ENCODE assay signal across 34 cellular contexts in genomic region chr2:120357768-120358167, GRCh38. TPM values are rescaled to one million over a fixed set of nuclear protein-coding genes. Genes with fewer than 3 reads are reported as not detected.
"Had no signal": no experiment of that assay in that cellular context is flagged by ENCODE, and none has a peak within 500 bp of the region (broad histone marks: within the 10 kb centered on the region; RNA-seq: fewer than 3 reads in every experiment).

No MANE protein-coding gene starts in this region.

- H3K4me3 ChIP-seq: adrenal gland, breast epithelium, cardiac muscle cell, colonic mucosa, dorsolateral prefrontal cortex had no signal

- H3K36me3 ChIP-seq: adrenal gland, breast epithelium, cardiac muscle cell, colonic mucosa, WERI-Rb-1 had no signal

- H3K4me1 ChIP-seq: adrenal gland, breast epithelium, colonic mucosa had no signal

- H3K27ac Mint-ChIP-seq: activated B cell treated with CpG ODN at 0.5 μM for 24 hours; activated CD8-positive, alpha-beta T cell treated with anti-CD3 and anti-CD28 coated beads for 36 hours; activated naive CD4-positive, alpha-beta T cell treated with anti-CD3 and anti-CD28 coated beads for 36 hours; activated naive CD4-positive, alpha-beta T cell treated with anti-CD3 and anti-CD28 coated beads, Interleukin-2, amount 50 U/mL, for 24 hours; activated naive CD8-positive, alpha-beta T cell treated with anti-CD3 and anti-CD28 coated beads for 36 hours; activated naive CD8-positive, alpha-beta T cell treated with anti-CD3 and anti-CD28 coated beads, Interleukin-2, amount 50 U/mL, for 24 hours; activated T-helper 2 cell treated with anti-CD3 and anti-CD28 coated beads, Interferon-gamma antibody, Interleukin-2, Interleukin-4, amounts not matched to agents 10 μg/mL and 5 μg/mL and 100 μg/mL, durations not matched to agents 14 hours and 24 hours and 36 hours; dendritic cell treated with granulocyte-macrophage colony-stimulating factor and Interleukin-4, amounts not matched to agents 40 ng/mL and 50 ng/mL, for 4 days; endodermal cell; T-helper 1 cell treated with Interleukin-12 subunit alpha and Interleukin-12 subunit beta and Interleukin-4 antibody, amounts not matched to agents 30 μg/mL and 1 μg/mL, for 36 hours; T-helper 2 cell treated with Interferon-gamma antibody and Interleukin-4, amounts not matched to agents 5 μg/mL and 100 μg/mL, for 36 hours had no signal

- H3K27ac ChIP-seq: adrenal gland, breast epithelium, cardiac muscle cell, colonic mucosa, dorsolateral prefrontal cortex, WERI-Rb-1 had no signal

- H3K27me3 Mint-ChIP-seq: activated CD8-positive, alpha-beta T cell treated with anti-CD3 and anti-CD28 coated beads for 36 hours; activated naive CD8-positive, alpha-beta T cell treated with anti-CD3 and anti-CD28 coated beads, Interleukin-2, amount 50 U/mL, for 24 hours had no signal

- H3K4me1 Mint-ChIP-seq: activated naive CD4-positive, alpha-beta T cell treated with anti-CD3 and anti-CD28 coated beads, Interleukin-2, amount 50 U/mL, for 24 hours; activated naive CD8-positive, alpha-beta T cell treated with anti-CD3 and anti-CD28 coated beads for 36 hours; activated naive CD8-positive, alpha-beta T cell treated with anti-CD3 and anti-CD28 coated beads, Interleukin-2, amount 50 U/mL, for 24 hours had no signal

- H3K36me3 Mint-ChIP-seq: activated naive CD4-positive, alpha-beta T cell treated with anti-CD3 and anti-CD28 coated beads, Interleukin-2, amount 50 U/mL, for 24 hours; activated naive CD8-positive, alpha-beta T cell treated with anti-CD3 and anti-CD28 coated beads for 36 hours; brain had no signal

- H3K4me3 Mint-ChIP-seq: activated B cell treated with CpG ODN at 0.5 μM for 24 hours; activated CD8-positive, alpha-beta T cell treated with anti-CD3 and anti-CD28 coated beads for 36 hours; activated naive CD4-positive, alpha-beta T cell treated with anti-CD3 and anti-CD28 coated beads for 36 hours; activated naive CD4-positive, alpha-beta T cell treated with anti-CD3 and anti-CD28 coated beads, Interleukin-2, amount 50 U/mL, for 24 hours; activated naive CD8-positive, alpha-beta T cell treated with anti-CD3 and anti-CD28 coated beads for 36 hours; activated naive CD8-positive, alpha-beta T cell treated with anti-CD3 and anti-CD28 coated beads, Interleukin-2, amount 50 U/mL, for 24 hours; activated T-cell treated with anti-CD3 and anti-CD28 coated beads, Interleukin-2, amount 50 U/mL, for 4 hours; brain; dendritic cell treated with granulocyte-macrophage colony-stimulating factor and Interleukin-4, amounts not matched to agents 40 ng/mL and 50 ng/mL, for 4 days; endodermal cell; T-helper 1 cell treated with Interleukin-12 subunit alpha and Interleukin-12 subunit beta and Interleukin-4 antibody, amounts not matched to agents 30 μg/mL and 1 μg/mL, for 36 hours; T-helper 2 cell treated with Interferon-gamma antibody and Interleukin-4, amounts not matched to agents 5 μg/mL and 100 μg/mL, for 36 hours had no signal

- H3K9me3 Mint-ChIP-seq: activated B cell treated with CpG ODN at 0.5 μM for 24 hours; activated CD8-positive, alpha-beta T cell treated with anti-CD3 and anti-CD28 coated beads for 36 hours; activated naive CD4-positive, alpha-beta T cell treated with anti-CD3 and anti-CD28 coated beads for 36 hours; activated naive CD4-positive, alpha-beta T cell treated with anti-CD3 and anti-CD28 coated beads, Interleukin-2, amount 50 U/mL, for 24 hours; activated naive CD8-positive, alpha-beta T cell treated with anti-CD3 and anti-CD28 coated beads for 36 hours; activated naive CD8-positive, alpha-beta T cell treated with anti-CD3 and anti-CD28 coated beads, Interleukin-2, amount 50 U/mL, for 24 hours; activated T-cell treated with anti-CD3 and anti-CD28 coated beads, Interleukin-2, amount 50 U/mL, for 4 hours; activated T-helper 2 cell treated with anti-CD3 and anti-CD28 coated beads, Interferon-gamma antibody, Interleukin-2, Interleukin-4, amounts not matched to agents 10 μg/mL and 5 μg/mL and 100 μg/mL, durations not matched to agents 14 hours and 24 hours and 36 hours; dendritic cell treated with granulocyte-macrophage colony-stimulating factor and Interleukin-4, amounts not matched to agents 40 ng/mL and 50 ng/mL, for 4 days; endodermal cell; T-helper 1 cell treated with Interleukin-12 subunit alpha and Interleukin-12 subunit beta and Interleukin-4 antibody, amounts not matched to agents 30 μg/mL and 1 μg/mL, for 36 hours; T-helper 2 cell treated with Interferon-gamma antibody and Interleukin-4, amounts not matched to agents 5 μg/mL and 100 μg/mL, for 36 hours had no signal

- DNase-seq: activated B cell treated with CpG ODN at 0.5 μM for 24 hours; activated CD4-positive, alpha-beta T cell treated with anti-CD3 and anti-CD28 coated beads for 48 hours; activated CD4-positive, alpha-beta T cell treated with anti-CD3 and anti-CD28 coated beads, Interleukin-2, amount 50 U/mL, for 1 hour; activated CD4-positive, alpha-beta T cell treated with anti-CD3 and anti-CD28 coated beads, Interleukin-2, amount 50 U/mL, for 48 hours; activated CD8-positive, alpha-beta memory T cell treated with anti-CD3 and anti-CD28 coated beads for 24 hours; activated CD8-positive, alpha-beta T cell treated with anti-CD3 and anti-CD28 coated beads for 36 hours; activated effector memory CD4-positive, alpha-beta T cell treated with anti-CD3 and anti-CD28 coated beads, Interleukin-2, amount 50 U/mL, for 16 hours; activated naive CD4-positive, alpha-beta T cell treated with anti-CD3 and anti-CD28 coated beads for 36 hours; activated naive CD8-positive, alpha-beta T cell treated with anti-CD3 and anti-CD28 coated beads for 36 hours; activated naive CD8-positive, alpha-beta T cell treated with anti-CD3 and anti-CD28 coated beads, Interleukin-2, amount 50 U/mL, for 24 hours; activated T-cell treated with anti-CD3 and anti-CD28 coated beads, Interleukin-2, amount 50 U/mL, for 4 hours; adrenal gland; amygdala; aorta; central memory CD4-positive, alpha-beta T cell; cerebellar nuclear complex; colonic mucosa; dorsolateral prefrontal cortex; effector memory CD4-positive, alpha-beta T cell; endodermal cell; foreskin fibroblast; head of caudate nucleus; T1000; WERI-Rb-1 had no signal

- H3K27me3 ChIP-seq: adrenal gland, breast epithelium, colonic mucosa had no signal

- ATAC-seq: activated CD4-positive, CD25-positive, alpha-beta regulatory T cell treated with anti-CD3 and anti-CD28 coated beads, Interleukin-2, amount 50 U/mL, for 24 hours; activated CD8-positive, alpha-beta T cell treated with anti-CD3 and anti-CD28 coated beads for 36 hours; activated naive CD8-positive, alpha-beta T cell treated with anti-CD3 and anti-CD28 coated beads, Interleukin-2, amount 50 U/mL, for 24 hours; activated T-cell treated with anti-CD3 and anti-CD28 coated beads, Interleukin-2, amount 50 U/mL, for 4 hours; esophagus mucosa had no signal

- H3K9me3 ChIP-seq: adrenal gland, breast epithelium, colonic mucosa had no signal

RNA-seq across cellular contexts. Expression of gene INHBB, which starts 11.8 kb away (rescaled TPM):
- total RNA-seq: activated B cell treated with CpG ODN at 0.5 μM for 24 hours; activated CD8-positive, alpha-beta T cell treated with anti-CD3 and anti-CD28 coated beads for 36 hours; activated naive CD4-positive, alpha-beta T cell treated with anti-CD3 and anti-CD28 coated beads for 36 hours; activated naive CD8-positive, alpha-beta T cell treated with anti-CD3 and anti-CD28 coated beads for 36 hours; activated T-helper 2 cell treated with anti-CD3 and anti-CD28 coated beads, Interferon-gamma antibody, Interleukin-2, Interleukin-4, amounts not matched to agents 10 μg/mL and 5 μg/mL and 100 μg/mL, durations not matched to agents 14 hours and 24 hours and 36 hours; cardiac muscle cell; endodermal cell had no signal
